Comparison of ENCODE assay signal across 1 cellular context in the genomic region with DNA sequence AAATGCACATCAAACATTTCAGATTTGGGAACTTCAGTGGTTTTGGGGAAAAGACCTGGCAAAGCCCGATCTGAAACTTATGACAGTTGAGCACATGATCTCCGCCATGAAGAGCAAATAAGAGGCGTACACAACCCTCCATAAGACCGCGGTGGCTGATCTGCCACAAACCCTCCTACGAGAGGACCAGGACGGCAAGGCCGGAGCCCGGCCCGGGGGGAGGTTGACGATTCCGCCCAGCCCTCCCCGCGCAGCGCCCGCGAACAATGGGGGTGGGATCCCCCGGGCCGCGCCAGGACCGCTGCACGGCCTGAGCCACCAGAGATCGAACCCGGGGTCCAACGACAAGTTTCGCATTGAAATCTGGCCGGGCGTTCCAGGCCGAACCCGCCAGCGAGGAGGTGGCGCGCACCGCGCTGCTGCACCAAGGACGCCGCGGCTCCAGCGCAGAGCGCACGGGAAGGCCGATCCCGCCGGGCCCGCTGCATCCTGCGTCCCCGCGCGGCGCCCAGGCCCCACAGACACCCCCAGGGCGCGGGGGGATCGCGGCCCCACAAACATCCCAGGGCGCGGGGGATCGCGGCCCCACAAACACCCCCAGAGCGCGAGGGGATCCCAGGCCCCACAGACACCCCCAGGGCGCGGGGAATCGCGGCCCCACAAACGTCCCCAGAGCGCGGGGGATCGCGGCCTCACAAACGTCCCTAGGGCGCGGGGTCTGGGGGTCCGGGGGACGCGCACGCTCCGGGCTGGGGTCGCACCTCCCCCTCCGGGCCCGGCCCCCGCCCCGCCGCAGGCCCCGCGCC.
TF ChIP-seq lines count a peak whose summit lies in the region.

No MANE protein-coding gene starts in this region.

TF ChIP-seq in H1, 55 proteins besides CTCF, POLR2A, EP300 and RAD21:
- TF ChIP-seq SAP30 (IDR thresholded peaks at IDR 0.05; ENCODE audit: insufficient read depth, insufficient replicate concordance, low read length) (peak; percentile 48), PHF8 (conservative IDR thresholded peaks at IDR 0.05; ENCODE audit: low read depth, low read length) (0 out of 2 replicates have a peak, but pooled peaks have one; percentile 48), BACH1 (IDR thresholded peaks at IDR 0.05; ENCODE audit: low read length) (0 out of 2 replicates have a peak, but pooled peaks have one; percentile 34), RBBP5 (IDR thresholded peaks at IDR 0.05; ENCODE audit: borderline replicate concordance, low read depth, low read length) (0 out of 2 replicates have a peak, but pooled peaks have one; percentile 80), ASH2L (IDR thresholded peaks at IDR 0.05; ENCODE audit: low read length) (peak; percentile 66), SIN3A (conservative IDR thresholded peaks at IDR 0.05 in 1 of 2, IDR thresholded peaks at IDR 0.05 in 1 of 2; ENCODE audit: low read depth in 1 of 2, low read length in 2 of 2) (peak in 1 of 2 experiments; percentile 18; a peak in 1 of 4 replicates), POLR2AphosphoS5 (IDR thresholded peaks at IDR 0.05; ENCODE audit: low read depth, low read length) (peak; percentile 56; the same call in 1 of the 2 replicates), CBX5 (IDR thresholded peaks at IDR 0.05; ENCODE audit: low read depth, low read length) (no peak), GABPA (IDR thresholded peaks at IDR 0.05; ENCODE audit: borderline replicate concordance, insufficient read depth, low read length) (0 out of 2 replicates have a peak, but pooled peaks have one; percentile 11), KDM5A (IDR thresholded peaks at IDR 0.05; ENCODE audit: low read length) (no peak), SIRT6 (IDR thresholded peaks at IDR 0.05; ENCODE audit: low read length) (no peak)
- TF ChIP-seq, protein P1, sequence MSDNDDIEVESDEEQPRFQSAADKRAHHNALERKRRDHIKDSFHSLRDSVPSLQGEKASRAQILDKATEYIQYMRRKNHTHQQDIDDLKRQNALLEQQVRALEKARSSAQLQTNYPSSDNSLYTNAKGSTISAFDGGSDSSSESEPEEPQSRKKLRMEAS (IDR thresholded peaks at IDR 0.05) = 0 out of 2 replicates have a peak, but pooled peaks have one; percentile 3
